In genomic region chr6:132414761-132415160, GRCh38 we compare ENCODE assay signal across 19 cellular contexts. TPM values are rescaled to one million over a fixed set of nuclear protein-coding genes. Genes with fewer than 3 reads are reported as not detected.
A peak's percentile ranks its signal among the peaks of the same experiment; 100 is the strongest.
DNase-seq lines count a peak whose midpoint lies in the region; FAIRE-seq and TF ChIP-seq lines count a peak whose summit lies in the region.
"Had no signal": no experiment of that assay in that cellular context is flagged by ENCODE, and none has a peak within 500 bp of the region (broad histone marks: within the 10 kb centered on the region; RNA-seq: fewer than 3 reads in every experiment).

No MANE protein-coding gene starts in this region.

- H4K20me1 ChIP-seq in GM23248 (ENCODE audit: insufficient read depth): no peaks in the 10 kb centered on the region
- H4K20me1 ChIP-seq in PC-9 (ENCODE audit: insufficient read depth): no peaks in the 10 kb centered on the region

- H3K79me1 ChIP-seq in mesendoderm (ENCODE audit: low read length): no peaks in the 10 kb centered on the region

- BruUV-seq in PC-9 (replicated peaks; lab: Mats Ljungman, UMichigan): no TSS peak

- peaks cover 18% of the 10 kb centered on the region for H3K79me2 ChIP-seq in GM23248 (ENCODE audit: insufficient read depth)
- H3K79me2 ChIP-seq in mesendoderm (ENCODE audit: control insufficient read depth, insufficient read depth, low read length): no peaks in the 10 kb centered on the region
- no peaks in the 10 kb centered on the region for H3K79me2 ChIP-seq in PC-9 (ENCODE audit: low read depth)

- no peaks in the 10 kb centered on the region for H3K9me2 ChIP-seq in GM23248 (ENCODE audit: insufficient read depth)
- no peaks in the 10 kb centered on the region for H3K9me2 ChIP-seq in PC-9 (ENCODE audit: insufficient read depth)

- WGBS in GM23248 (ENCODE audit: low coverage in 1 of 2, low lambda C conversion rate in 2 of 2, missing lambda C conversion rate in 2 of 2), 2 experiments: 22 to 25% methylated on average over 5 of the region's 5 CpGs
- WGBS in mesendoderm (ENCODE audit: extremely low coverage, insufficient coverage, low lambda C conversion rate): no CpG with 5 or more reads among the region's 5 CpGs

- CTCF ChIA-PET in PC-9 (lab: Charles Lee): no interaction called here

- no peak overlapping the region for H2BK5ac ChIP-seq in mesendoderm (ENCODE audit: low read length)

- H2AFZ ChIP-seq in GM23248 (peak overlapping the region; percentile 28), PC-9 (no peak overlapping the region)

- H3K27ac ChIP-seq in GM23248 (peak overlapping the region; percentile 87), brain microvascular endothelial cell (no peak overlapping the region), mesendoderm (ENCODE audit: low read depth, low read length) (no peak overlapping the region), PC-9 (no peak overlapping the region)

- no peak overlapping the region for H3K23ac ChIP-seq in mesendoderm (ENCODE audit: low read length)

- H3K18ac ChIP-seq in mesendoderm (ENCODE audit: low read length): no peak overlapping the region

- no peak overlapping the region for H3K56ac ChIP-seq in mesendoderm (ENCODE audit: low read length)

- H3K36me3 ChIP-seq in GM23248 (ENCODE audit: low read depth) (0 out of 2 replicates have a peak, but pooled peaks cover 5% of the 10 kb centered on the region), brain microvascular endothelial cell (replicated peaks) (no peaks in the 10 kb centered on the region), mesendoderm (ENCODE audit: control insufficient read depth, insufficient read depth, low read length) (no peaks in the 10 kb centered on the region), PC-9 (ENCODE audit: low read depth) (no peaks in the 10 kb centered on the region)

- H4K8ac ChIP-seq in mesendoderm (ENCODE audit: low read depth, low read length): no peak overlapping the region

- no peak overlapping the region for H2BK15ac ChIP-seq in mesendoderm (replicated peaks; ENCODE audit: low read depth)

- H3K9ac ChIP-seq in GM23248 (peak overlapping the region; percentile 68; the same call in 1 of the 2 replicates), mesendoderm (ENCODE audit: low read length) (no peak overlapping the region)

- in situ Hi-C loops in GM23248 (cut with MboI): no loop called here
- in situ Hi-C loops in brain microvascular endothelial cell (cut with HindIII; ENCODE audit: low pct_ligation_motif_present, low sequenced_read_pairs): no loop called here

- H3K9me3 ChIP-seq in GM23248 (ENCODE audit: low read depth) (no peaks in the 10 kb centered on the region), PC-9 (ENCODE audit: insufficient read depth, low read depth) (no peaks in the 10 kb centered on the region; the same call in 1 of the 2 replicates)

- peak overlapping the region; percentile 37 for H3K4me3 ChIP-seq in GM23248
- H3K4me3 ChIP-seq in brain microvascular endothelial cell (ENCODE audit: low read depth, low read length): no peak overlapping the region
- no peak overlapping the region for H3K4me3 ChIP-seq in mesendoderm (ENCODE audit: low read length)
- H3K4me3 ChIP-seq in PC-9: no peak overlapping the region

- POLR2A ChIA-PET in PC-9 (lab: Charles Lee; ENCODE audit: unreplicated experiment): no interaction called here

- H4K5ac ChIP-seq in mesendoderm (ENCODE audit: low read length): no peak overlapping the region

- H2AK5ac ChIP-seq in mesendoderm (ENCODE audit: low read length): no peak overlapping the region

- H3K4ac ChIP-seq in mesendoderm (ENCODE audit: low read depth, low read length): no peak overlapping the region

- H3K27me3 ChIP-seq in GM23248 (replicated peaks; ENCODE audit: insufficient read depth) (no peaks in the 10 kb centered on the region), brain microvascular endothelial cell (replicated peaks) (no peaks in the 10 kb centered on the region), mesendoderm (ENCODE audit: insufficient read depth, low read length, poor library complexity) (no peaks in the 10 kb centered on the region), PC-9 (ENCODE audit: insufficient read depth, low read depth) (no peaks in the 10 kb centered on the region)

- H3K4me2 ChIP-seq in GM23248 (ENCODE audit: unreplicated experiment) (peak overlapping the region; percentile 79), mesendoderm (ENCODE audit: low read length) (no peak overlapping the region), PC-9 (no peak overlapping the region)

- H3F3A ChIP-seq in GM23248 (ENCODE audit: insufficient read depth) (peaks cover 57% of the 10 kb centered on the region), PC-9 (ENCODE audit: insufficient read depth, low read depth) (no peaks in the 10 kb centered on the region)

- FAIRE-seq in RCC 7860 (lab: Jason Lieb, UNC) (no peak), urothelium cell line (lab: Jason Lieb, UNC) (no peak)
- FAIRE-seq: H1 had no signal

- peaks cover 54% of the 10 kb centered on the region for H3K4me1 ChIP-seq in GM23248 (ENCODE audit: insufficient read depth)
- H3K4me1 ChIP-seq in mesendoderm (ENCODE audit: control insufficient read depth, low read depth, low read length): no peaks in the 10 kb centered on the region
- 0 out of 2 replicates have a peak, but pooled peaks cover 3% of the 10 kb centered on the region for H3K4me1 ChIP-seq in PC-9 (replicated peaks; ENCODE audit: insufficient read depth)

- no peak overlapping the region for H2BK120ac ChIP-seq in mesendoderm (ENCODE audit: low read depth, low read length)

- intact Hi-C loops in PC-9 (cut with micrococcal nuclease; ENCODE audit: unreplicated experiment): no loop called here

- DNase-seq in COLO829 (ENCODE audit: low spot score) (peak; percentile 80), GM23248 (peak; percentile 70), brain microvascular endothelial cell (peak; percentile 36), mesendoderm (peak; percentile 77), RCC 7860 (ENCODE audit: low spot score) (no peak), PC-9 (no peak), urothelium cell line (ENCODE audit: low spot score) (no peak)
- DNase-seq: AML-193; Calu3; DMS79 treated with DMSO at 0.1 percent for 48 hours; KBM-7; NCI-H1092; NCI-H2107; NCI-H69; NK-92 treated with Interleukin-12 subunit alpha and Interleukin-12 subunit beta, amount 100 ng/mL, for 24 hours; PC-3; SIG-M5 had no signal

- no peak for TF ChIP-seq CTCF in brain microvascular endothelial cell (IDR thresholded peaks at IDR 0.05; ENCODE audit: low read depth, low read length, missing control alignments)
- no peak for TF ChIP-seq CTCF in PC-9 (conservative IDR thresholded peaks at IDR 0.05)

RNA-seq across cellular contexts. Expression of gene MOXD1, which starts 13.5 kb away (rescaled TPM):
- total RNA-seq in GM23248 (2014; rRNA removed; shearing (Covaris generic)): 522 and 528 TPM in 2 replicates
- polyA plus RNA-seq in GM23248 (2016; fragmentation: Nextera tagmentation; extraction: Ambion mirVana): 557 and 564 TPM in 2 replicates
- 0.58 TPM for polyA plus RNA-seq in mesendoderm (2013, experiment 1 of 2)
- 0.48 TPM for polyA plus RNA-seq in mesendoderm (2013, experiment 2 of 2)
- 1.0 and 1.3 TPM in 2 replicates for total RNA-seq in PC-9 (2021)
- total RNA-seq: A673 had no signal

Comparison
In these comparisons a context has a peak if more than half of its experiments do, and no peak if none do; other contexts are left out.
1. DNase-seq: peak in COLO829 (single experiment), GM23248 (single experiment), brain microvascular endothelial cell (single experiment) and mesendoderm (single experiment); none in RCC 7860 (single experiment), PC-9 (0 of 2) and urothelium cell line (single experiment).
2. RNA of gene MOXD1, which starts 13.5 kb away (total RNA-seq): 522 to 528 TPM in GM23248; 1.0 to 1.3 TPM in PC-9; every median in the first group is over 100 times any median in the second.